9 cellular contexts compared by ENCODE assay signal in genomic region chr15:72306211-72306785, GRCh38. TPM values are rescaled to one million over a fixed set of nuclear protein-coding genes. Genes with fewer than 3 reads are reported as not detected.
DNase-seq lines count a peak whose midpoint lies in the region; ATAC-seq and TF ChIP-seq lines count a peak whose summit lies in the region.
"Had no signal": no experiment of that assay in that cellular context is flagged by ENCODE, and none has a peak within 500 bp of the region (broad histone marks: within the 10 kb centered on the region; RNA-seq: fewer than 3 reads in every experiment).

No MANE protein-coding gene starts in this region.

- no peaks in the 10 kb centered on the region for H3K9me3 Mint-ChIP-seq in naive B cell

- H4K20me1 ChIP-seq in IMR-90 (ENCODE audit: insufficient read depth, low read length): 0 out of 2 replicates have a peak, but pooled peaks cover 3% of the 10 kb centered on the region

- in situ Hi-C loops in IMR-90 (cut with MboI; ENCODE audit: low sequenced_read_pairs): loop anchor here (10.0 kb wide), 1 partner anchor 369 kb away; no protein-coding TSS in a partner anchor

- no peak overlapping the region for H2BK15ac ChIP-seq in IMR-90 (ENCODE audit: low read depth, low read length)

- no peak overlapping the region for H2AK9ac ChIP-seq in IMR-90 (replicated peaks; ENCODE audit: low read depth, low read length, poor library complexity)

- no peaks in the 10 kb centered on the region for H3K79me1 ChIP-seq in IMR-90 (ENCODE audit: low read depth in 1 of 2, low read length in 2 of 2)

- no peak overlapping the region for H3K56ac ChIP-seq in IMR-90 (ENCODE audit: extremely low read depth, insufficient read depth, low read length)

- no peak overlapping the region for H2BK120ac ChIP-seq in IMR-90 (ENCODE audit: low read depth, low read length)

- no peak overlapping the region for H2AFZ ChIP-seq in IMR-90 (replicated peaks; ENCODE audit: low read length, poor library complexity)

- DNase-seq in IMR-90: peak; percentile 32
- peak; percentile 33 for DNase-seq in RWPE1 (ENCODE audit: low spot score)
- DNase-seq in amniotic epithelial cell (ENCODE audit: low read depth): peak; percentile 30
- DNase-seq in naive B cell: peak; percentile 23
- no peak for DNase-seq in HUDEP-2 (lab: John Stamatoyannopoulos, UW; ENCODE audit: unreplicated experiment in 76 of 76)
- DNase-seq in NCI-H128 (lab: John Stamatoyannopoulos, UW; ENCODE audit: unreplicated experiment): no peak

- no peak overlapping the region for H4K8ac ChIP-seq in IMR-90 (ENCODE audit: low read depth in 2 of 2, low read length in 2 of 2)

- no peak overlapping the region for H3K4me3 ChIP-seq in IMR-90 (ENCODE audit: insufficient read depth, low read depth, low read length)

- no peaks in the 10 kb centered on the region for H3K9me3 ChIP-seq in IMR-90 (ENCODE audit: control insufficient read depth, insufficient read depth, low read length)

- no peak overlapping the region for H2BK5ac ChIP-seq in IMR-90 (ENCODE audit: low read depth, low read length, poor library complexity, severe bottlenecking)

- no peak overlapping the region for H3K14ac ChIP-seq in IMR-90 (replicated peaks; ENCODE audit: low read depth, low read length)

- TF ChIP-seq RAD21 in IMR-90 (IDR thresholded peaks at IDR 0.05; ENCODE audit: low read length): no peak

- no peak overlapping the region for H3K4ac ChIP-seq in IMR-90 (ENCODE audit: low read depth, low read length)

- no peak overlapping the region for H3K9ac ChIP-seq in IMR-90 (ENCODE audit: low read depth, low read length)

- H4K91ac ChIP-seq in IMR-90 (ENCODE audit: insufficient read depth, low read depth, low read length): no peak overlapping the region

- no TSS peak for BruUV-seq in IMR-90 (replicated peaks; lab: Mats Ljungman, UMichigan)

- POLR2A ChIA-PET in IMR-90 (lab: Charles Lee; ENCODE audit: unreplicated experiment) (no interaction called here), RWPE1 (lab: Yijun Ruan, JAX; ENCODE audit: low non-redundant PET) (no interaction called here)

- H4K5ac ChIP-seq in IMR-90 (ENCODE audit: low read depth, low read length): no peak overlapping the region

- peaks cover 20% of the 10 kb centered on the region for H3K27me3 ChIP-seq in IMR-90 (ENCODE audit: control insufficient read depth, insufficient read depth, low read length)

- peaks cover 3% of the 10 kb centered on the region; the same call in 1 of the 2 replicates for H3K4me1 ChIP-seq in IMR-90 (ENCODE audit: control insufficient read depth, insufficient read depth, low read length)

- no peak for TF ChIP-seq POLR2A in IMR-90 (IDR thresholded peaks at IDR 0.05; ENCODE audit: low read depth, low read length)

- H3K23ac ChIP-seq in IMR-90 (ENCODE audit: low read depth, low read length): no peak overlapping the region

- TF ChIP-seq CTCF in IMR-90 (conservative IDR thresholded peaks at IDR 0.05; ENCODE audit: low read depth, low read length) (no peak), RWPE1 (conservative IDR thresholded peaks at IDR 0.05; ENCODE audit: low read depth) (no peak)

- no peak overlapping the region for H3K4me3 Mint-ChIP-seq in naive B cell

- peak overlapping the region in 3 of 6 donors; percentile 29 to 90 (median 87) for H3K27ac Mint-ChIP-seq in naive B cell

- H3K4me1 Mint-ChIP-seq in naive B cell: peaks cover 0 to 5% (median 5%) of the 10 kb centered on the region in 3 donors

- intact Hi-C loops in IMR-90 (cut with micrococcal nuclease): no loop called here

- no peak for ATAC-seq in IMR-90 (ENCODE audit: low read depth)
- ATAC-seq in naive B cell (ENCODE audit: low read depth in 2 of 2): peak; percentile 85 to 87
- ATAC-seq in HG03135 (IDR thresholded peaks at IDR 0.05; ENCODE audit: unreplicated experiment): no peak
- no peak for ATAC-seq in GM21423 (IDR thresholded peaks at IDR 0.05; ENCODE audit: unreplicated experiment)

- H3K18ac ChIP-seq in IMR-90 (ENCODE audit: low read depth, low read length): no peak overlapping the region

- no peak overlapping the region for H3K27ac ChIP-seq in IMR-90 (ENCODE audit: insufficient read depth, low read length)
- no peak overlapping the region for H3K27ac ChIP-seq in RWPE1

- no peaks in the 10 kb centered on the region for H3K36me3 ChIP-seq in IMR-90 (ENCODE audit: control insufficient read depth, insufficient read depth, low read length)

- peaks cover 0 to 6% of the 10 kb centered on the region in 2 donors for H3K36me3 Mint-ChIP-seq in naive B cell

- no peaks in the 10 kb centered on the region for H3K9me1 ChIP-seq in IMR-90 (ENCODE audit: insufficient read depth, low read length)

- H2AK5ac ChIP-seq in IMR-90 (ENCODE audit: low read depth, low read length): no peak overlapping the region

- no peaks in the 10 kb centered on the region for H3K27me3 Mint-ChIP-seq in naive B cell

- no peak overlapping the region for H2BK20ac ChIP-seq in IMR-90 (ENCODE audit: low read depth, low read length)

- WGBS in IMR-90 (ENCODE audit: extremely low coverage in 2 of 2, insufficient read length in 1 of 2), 2 experiments: 33% methylated on average over 1 of the region's 10 CpGs; no CpG with 5 or more reads in 1 of the 2 experiments

- dilution Hi-C loops in IMR-90 (cut with HindIII; ENCODE audit: low sequenced_read_pairs, unreplicated experiment): no loop called here

- CTCF ChIA-PET in IMR-90 (lab: Yijun Ruan, JAX): no interaction called here
- CTCF ChIA-PET in RWPE1 (lab: Yijun Ruan, JAX): interaction anchor here (0.6 kb wide), 1 partner anchor 10 kb away, joined by 4 read pairs; no protein-coding TSS in a partner anchor

- H3K4me2 ChIP-seq in IMR-90 (ENCODE audit: low read depth, low read length): no peak overlapping the region

TF ChIP-seq in IMR-90, 13 proteins besides CTCF, POLR2A, EP300 and RAD21:
- TF ChIP-seq FOS (IDR thresholded peaks at IDR 0.05; ENCODE audit: low read depth, low read length): no peak
- no peak for TF ChIP-seq NFE2L2 (IDR thresholded peaks at IDR 0.05; ENCODE audit: low read depth, low read length)
- no peak for TF ChIP-seq CHD1 (IDR thresholded peaks at IDR 0.05; ENCODE audit: low read depth, low read length)
- no peak for TF ChIP-seq BHLHE40 (IDR thresholded peaks at IDR 0.05; ENCODE audit: low read depth, low read length)
- TF ChIP-seq RFX5 (IDR thresholded peaks at IDR 0.05; ENCODE audit: low read depth, low read length): no peak
- TF ChIP-seq ELK1 (IDR thresholded peaks at IDR 0.05; ENCODE audit: borderline replicate concordance, low read depth, low read length): no peak
- TF ChIP-seq SMC3 (IDR thresholded peaks at IDR 0.05; ENCODE audit: low read depth, low read length): no peak
- no peak for TF ChIP-seq MAFK (IDR thresholded peaks at IDR 0.05; ENCODE audit: low read depth, low read length)
- TF ChIP-seq CEBPB (IDR thresholded peaks at IDR 0.05; ENCODE audit: low read depth, low read length): no peak
- no peak for TF ChIP-seq USF2 (IDR thresholded peaks at IDR 0.05; ENCODE audit: low read depth, low read length)
- no peak for TF ChIP-seq MAZ (IDR thresholded peaks at IDR 0.05; ENCODE audit: borderline replicate concordance, low read depth, low read length)
- no peak for TF ChIP-seq RCOR1 (IDR thresholded peaks at IDR 0.05; ENCODE audit: insufficient replicate concordance, low read length)
- TF ChIP-seq MXI1 (IDR thresholded peaks at IDR 0.05; ENCODE audit: borderline replicate concordance, low read depth, low read length): no peak

RNA-seq across cellular contexts. Expression of gene CELF6, which starts 13.7 kb away (rescaled TPM):
- total RNA-seq in IMR-90 (2012; rRNA removed): not detected in 2 replicates
- polyA plus RNA-seq in IMR-90 (2012; rRNA removed): 0.06 and 0.07 TPM in 2 replicates
- not detected in 2 replicates for polyA plus RNA-seq in IMR-90 (2012; cell fraction: cytosol; rRNA removed)
- 0.65 and 0.78 TPM in 2 replicates for polyA plus RNA-seq in IMR-90 (2012; cell fraction: nucleus; rRNA removed; ENCODE audit: low replicate concordance)
- under 1 TPM in 2 of 6 donors, not detected in 4; 0.20 to 0.21 TPM for polyA plus RNA-seq in naive B cell (ENCODE audit: low read depth in 6 of 6)
- total RNA-seq: epithelial cell of proximal tubule had no signal

RNA-seq across cellular contexts. Expression of gene PARP6, which starts 33.9 kb away (rescaled TPM):
- 10.0 and 13.4 TPM in 2 replicates for total RNA-seq in IMR-90 (2012; rRNA removed)
- 44.7 and 45.1 TPM in 2 replicates for polyA plus RNA-seq in IMR-90 (2012; rRNA removed)
- polyA plus RNA-seq in IMR-90 (2012; cell fraction: cytosol; rRNA removed): 12.9 and 33.6 TPM in 2 replicates
- polyA plus RNA-seq in IMR-90 (2012; cell fraction: nucleus; rRNA removed; ENCODE audit: low replicate concordance): 188 and 399 TPM in 2 replicates
- polyA plus RNA-seq in naive B cell (ENCODE audit: low read depth in 6 of 6): 10 to 100 TPM; 22.5 to 55.4 (median 28.4) TPM

Comparison
In these comparisons a context has a peak if more than half of its experiments do, and no peak if none do; other contexts are left out.
1. ATAC-seq: peak in naive B cell (2 of 2); none in IMR-90 (single experiment), HG03135 (single experiment) and GM21423 (single experiment).
2. DNase-seq: peak in IMR-90 (single experiment), RWPE1 (single experiment), amniotic epithelial cell (single experiment) and naive B cell (single experiment); none in HUDEP-2 (0 of 76) and NCI-H128 (single experiment).